In genomic region chr10:48684792-48685651, GRCh38 we compare ENCODE assay signal across 8 cellular contexts. TPM values are rescaled to one million over a fixed set of nuclear protein-coding genes. Genes with fewer than 3 reads are reported as not detected.
DNase-seq lines count a peak whose midpoint lies in the region; ATAC-seq lines count a peak whose summit lies in the region.

TSS of gene WDFY4 (plus strand) at chr10:48684873. CDS start at chr10:48709733, 24,860 bp downstream.

- DNase-seq in Right ventricle myocardium inferior (ENCODE audit: missing footprints) (peak; percentile 73), cardiac septum (ENCODE audit: low spot score) (no peak), amniotic stem cell (lab: John Stamatoyannopoulos, UW) (no peak), NCI-H1694 treated with DMSO at 0.1 percent for 48 hours (lab: John Stamatoyannopoulos, UW) (no peak), activated gamma-delta T cell treated with Interleukin-2 at 50 U/mL for 16 hours (no peak)

- peaks cover 40% of the 10 kb centered on the region for H3K36me3 Mint-ChIP-seq in dendritic cell treated with granulocyte-macrophage colony-stimulating factor and Interleukin-4, amounts not matched to agents 40 ng/mL and 50 ng/mL, for 4 days (ENCODE audit: low read depth)
- no peaks in the 10 kb centered on the region for H3K36me3 Mint-ChIP-seq in stimulated activated naive CD8-positive, alpha-beta T cell treated with anti-CD3 and anti-CD28 coated beads, Interleukin-15, Interleukin-2, amounts not matched to agents 100 ng/mL and 50 ng/mL, for 24 hours (ENCODE audit: low read depth)

- no peaks in the 10 kb centered on the region for H3K27me3 Mint-ChIP-seq in dendritic cell treated with granulocyte-macrophage colony-stimulating factor and Interleukin-4, amounts not matched to agents 40 ng/mL and 50 ng/mL, for 4 days
- H3K27me3 Mint-ChIP-seq in stimulated activated naive CD8-positive, alpha-beta T cell treated with anti-CD3 and anti-CD28 coated beads, Interleukin-15, Interleukin-2, amounts not matched to agents 100 ng/mL and 50 ng/mL, for 24 hours = no peaks in the 10 kb centered on the region

- peak; percentile 63 for ATAC-seq in Right ventricle myocardium inferior
- ATAC-seq in HG03342 (IDR thresholded peaks at IDR 0.05; ENCODE audit: unreplicated experiment) = peak; percentile 64

- H3K9me3 Mint-ChIP-seq in dendritic cell treated with granulocyte-macrophage colony-stimulating factor and Interleukin-4, amounts not matched to agents 40 ng/mL and 50 ng/mL, for 4 days = no peaks in the 10 kb centered on the region
- no peaks in the 10 kb centered on the region for H3K9me3 Mint-ChIP-seq in stimulated activated naive CD8-positive, alpha-beta T cell treated with anti-CD3 and anti-CD28 coated beads, Interleukin-15, Interleukin-2, amounts not matched to agents 100 ng/mL and 50 ng/mL, for 24 hours

- intact Hi-C loops in Right ventricle myocardium inferior (cut with DNase I) = no loop called here
- intact Hi-C loops in cardiac septum (cut with DNase I) = loop anchor here (10.0 kb wide), 1 partner anchor 160 kb away; no protein-coding TSS in a partner anchor
- intact Hi-C loops in dendritic cell treated with granulocyte-macrophage colony-stimulating factor and Interleukin-4, amounts not matched to agents 40 ng/mL and 50 ng/mL, for 4 days (cut with micrococcal nuclease) = no loop called here

- peaks cover 47% of the 10 kb centered on the region for H3K4me1 Mint-ChIP-seq in dendritic cell treated with granulocyte-macrophage colony-stimulating factor and Interleukin-4, amounts not matched to agents 40 ng/mL and 50 ng/mL, for 4 days (ENCODE audit: low read depth)
- H3K4me1 Mint-ChIP-seq in stimulated activated naive CD8-positive, alpha-beta T cell treated with anti-CD3 and anti-CD28 coated beads, Interleukin-15, Interleukin-2, amounts not matched to agents 100 ng/mL and 50 ng/mL, for 24 hours (ENCODE audit: low read depth) = peaks cover 8% of the 10 kb centered on the region

- peak within 1 kb of the TSS; percentile 84 for H3K4me3 Mint-ChIP-seq in dendritic cell treated with granulocyte-macrophage colony-stimulating factor and Interleukin-4, amounts not matched to agents 40 ng/mL and 50 ng/mL, for 4 days
- peak within 1 kb of the TSS; percentile 71 for H3K4me3 Mint-ChIP-seq in stimulated activated naive CD8-positive, alpha-beta T cell treated with anti-CD3 and anti-CD28 coated beads, Interleukin-15, Interleukin-2, amounts not matched to agents 100 ng/mL and 50 ng/mL, for 24 hours

- H3K27ac Mint-ChIP-seq in dendritic cell treated with granulocyte-macrophage colony-stimulating factor and Interleukin-4, amounts not matched to agents 40 ng/mL and 50 ng/mL, for 4 days = peak within 1 kb of the TSS; percentile 98
- peak within 1 kb of the TSS; percentile 69 for H3K27ac Mint-ChIP-seq in stimulated activated naive CD8-positive, alpha-beta T cell treated with anti-CD3 and anti-CD28 coated beads, Interleukin-15, Interleukin-2, amounts not matched to agents 100 ng/mL and 50 ng/mL, for 24 hours

RNA-seq across cellular contexts. Expression of gene WDFY4, which starts in this region (rescaled TPM):
- 2.5 TPM for total RNA-seq in Right ventricle myocardium inferior
- 1.5 TPM for total RNA-seq in cardiac septum
